ENCODE assay signal across 8 cellular contexts in the genomic region with DNA sequence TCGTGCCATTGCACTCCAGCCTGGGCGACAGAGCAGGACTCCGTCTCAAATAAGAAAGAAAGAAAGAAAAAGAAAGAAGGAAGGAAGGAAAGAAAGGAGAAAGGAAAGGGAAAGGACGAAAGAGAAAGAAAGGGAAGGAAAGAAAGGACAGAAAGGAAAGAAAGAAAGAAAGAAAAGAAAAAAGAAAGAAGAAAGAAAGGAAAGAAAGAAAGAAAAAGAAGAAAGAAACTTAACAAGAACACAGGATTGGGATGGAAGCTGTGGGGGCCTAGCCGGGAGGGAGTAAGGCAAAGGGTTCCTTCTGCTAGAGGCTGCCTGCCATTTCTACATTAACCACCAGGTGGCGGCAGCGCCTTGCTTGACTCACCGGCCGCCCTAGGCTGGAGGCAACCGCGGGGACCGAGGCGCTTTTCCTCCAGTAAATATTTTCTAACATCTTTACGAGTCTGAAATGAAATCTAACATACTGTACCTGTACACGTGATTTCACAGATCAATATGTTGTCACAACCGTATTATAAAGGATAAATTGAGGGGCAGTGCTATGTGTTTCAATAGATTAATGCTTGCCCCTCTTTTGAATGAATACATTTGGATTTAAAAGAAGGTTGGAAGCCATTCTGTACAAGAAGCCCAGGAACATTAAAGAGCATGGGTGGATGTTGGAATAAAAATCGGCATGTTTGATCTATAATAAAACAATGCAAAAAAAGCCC. TPM values are rescaled to one million over a fixed set of nuclear protein-coding genes. Genes with fewer than 3 reads are reported as not detected.
A peak's percentile ranks its signal among the peaks of the same experiment; 100 is the strongest.
DNase-seq lines count a peak whose midpoint lies in the region; ATAC-seq and TF ChIP-seq lines count a peak whose summit lies in the region.

No MANE protein-coding gene starts in this region.

- peaks cover 2% of the 10 kb centered on the region for H3K27me3 ChIP-seq in adrenal gland
- H3K27me3 ChIP-seq in cardiac muscle cell: peaks cover 13% of the 10 kb centered on the region
- H3K27me3 ChIP-seq in psoas muscle (ENCODE audit: insufficient read depth in 3 of 3, low read length in 2 of 3): peaks cover 0 to 3% (median 0%) of the 10 kb centered on the region in 3 donors

- H3K9me3 Mint-ChIP-seq in T-helper 2 cell treated with Interferon-gamma antibody and Interleukin-4, amounts not matched to agents 5 μg/mL and 100 μg/mL, for 36 hours: no peaks in the 10 kb centered on the region

- ATAC-seq in psoas muscle: peak; percentile 65 to 77 (median 67)
- ATAC-seq in HG03045 (IDR thresholded peaks at IDR 0.05; ENCODE audit: unreplicated experiment): no peak

- H3K4me1 Mint-ChIP-seq in T-helper 2 cell treated with Interferon-gamma antibody and Interleukin-4, amounts not matched to agents 5 μg/mL and 100 μg/mL, for 36 hours (ENCODE audit: low read depth): peaks cover 15% of the 10 kb centered on the region

- no peaks in the 10 kb centered on the region for H3K27me3 Mint-ChIP-seq in T-helper 2 cell treated with Interferon-gamma antibody and Interleukin-4, amounts not matched to agents 5 μg/mL and 100 μg/mL, for 36 hours (ENCODE audit: low read depth)

- peak; percentile 96 to 99 (median 99) for TF ChIP-seq CTCF in adrenal gland (IDR thresholded peaks at IDR 0.05)
- peak; percentile 89 for TF ChIP-seq CTCF in cardiac muscle cell (IDR thresholded peaks at IDR 0.05; ENCODE audit: low read depth, low read length)
- TF ChIP-seq CTCF in psoas muscle (IDR thresholded peaks at IDR 0.05): peak; percentile 99

- peaks cover 0 to 18% of the 10 kb centered on the region in 2 donors for H3K36me3 ChIP-seq in adrenal gland (replicated peaks in 1 of 2)
- H3K36me3 ChIP-seq in cardiac muscle cell: peaks cover 3% of the 10 kb centered on the region
- peaks cover 0 to 29% of the 10 kb centered on the region in 2 donors for H3K36me3 ChIP-seq in psoas muscle (ENCODE audit: insufficient read depth in 1 of 2, low read depth in 1 of 2)

- peak overlapping the region; percentile 62 for H3K27ac Mint-ChIP-seq in T-helper 2 cell treated with Interferon-gamma antibody and Interleukin-4, amounts not matched to agents 5 μg/mL and 100 μg/mL, for 36 hours

- H3K4me1 ChIP-seq in adrenal gland (replicated peaks in 1 of 2) (peaks cover 1 to 25% of the 10 kb centered on the region in 2 donors), cardiac muscle cell (ENCODE audit: low read depth) (no peaks in the 10 kb centered on the region), psoas muscle (peaks cover 16% of the 10 kb centered on the region)

- H3K36me3 Mint-ChIP-seq in T-helper 2 cell treated with Interferon-gamma antibody and Interleukin-4, amounts not matched to agents 5 μg/mL and 100 μg/mL, for 36 hours (ENCODE audit: low read depth): peaks cover 18% of the 10 kb centered on the region

- intact Hi-C loops in adrenal gland (cut with DNase I): loop anchor here in 1 of 2 donors (10.0 kb wide), 1 partner anchor 164 kb away; no protein-coding TSS in a partner anchor
- intact Hi-C loops in psoas muscle (cut with DNase I): loop anchor here (2.0 to 10.0 kb wide), 5 partner anchors 156 to 202 kb away; no protein-coding TSS in a partner anchor

- no peaks in the 10 kb centered on the region for H3K9me3 ChIP-seq in adrenal gland (replicated peaks in 1 of 3)
- no peaks in the 10 kb centered on the region for H3K9me3 ChIP-seq in cardiac muscle cell (ENCODE audit: low read depth)
- no peaks in the 10 kb centered on the region for H3K9me3 ChIP-seq in psoas muscle

- H3K27ac ChIP-seq in adrenal gland (peak overlapping the region in 2 of 5 donors; percentile 24 to 31), cardiac muscle cell (no peak overlapping the region), psoas muscle (no peak overlapping the region)

- DNase-seq in NCI-H187 (lab: John Stamatoyannopoulos, UW): peak; percentile 71 to 75
- DNase-seq in NCI-H187 treated with DMSO at 0.1 percent for 48 hours (lab: John Stamatoyannopoulos, UW): no peak
- DNase-seq in NCI-H1694 (lab: John Stamatoyannopoulos, UW): peak; percentile 92
- DNase-seq in T-helper 2 cell treated with Interferon-gamma antibody and Interleukin-4, amounts not matched to agents 5 μg/mL and 100 μg/mL, for 36 hours (ENCODE audit: low spot score): peak; percentile 82
- DNase-seq in adrenal gland: peak; percentile 82 to 97 (median 93)
- peak; percentile 89 to 92 for DNase-seq in cardiac muscle cell (ENCODE audit: low read depth in 1 of 2, low spot score in 1 of 2)
- DNase-seq in psoas muscle: peak; percentile 90 to 93

- H3K4me3 ChIP-seq in adrenal gland: peak overlapping the region in 1 of 4 donors; percentile 36
- no peak overlapping the region for H3K4me3 ChIP-seq in cardiac muscle cell
- peak overlapping the region; percentile 36 for H3K4me3 ChIP-seq in psoas muscle

- 9 to 12% (median 10%) methylated on average over 17 of the region's 17 CpGs for WGBS in adrenal gland, 4 donors
- WGBS in psoas muscle, 3 donors: 10 to 13% (median 12%) methylated on average over 17 of the region's 17 CpGs

- H3K4me3 Mint-ChIP-seq in T-helper 2 cell treated with Interferon-gamma antibody and Interleukin-4, amounts not matched to agents 5 μg/mL and 100 μg/mL, for 36 hours: no peak overlapping the region

- TF ChIP-seq POLR2A in adrenal gland (IDR thresholded peaks at IDR 0.05): no peak

RNA-seq across cellular contexts. Expression of a gene that starts 6.1 kb away (rescaled TPM):
- total RNA-seq in adrenal gland: 1 to 10 TPM; 1.3 to 8.7 (median 1.9) TPM
- polyA plus RNA-seq in adrenal gland: not detected
- total RNA-seq in cardiac muscle cell: 0.48 and 1.7 TPM in 2 replicates
- polyA plus RNA-seq in cardiac muscle cell: 4.6 and 8.6 TPM in 2 replicates
- 1 to 10 TPM in 2 of 4 donors, under 1 TPM in 2; 0.34 to 1.4 (median 0.82) TPM for total RNA-seq in psoas muscle
- polyA plus RNA-seq in psoas muscle: under 1 TPM in 2 of 3 donors, not detected in 1; 0.17 to 0.25 TPM

RNA-seq across cellular contexts. Expression of a gene that starts 49.5 kb away (rescaled TPM):
- total RNA-seq in adrenal gland: 10 to 100 TPM; 24.8 to 51.8 (median 34.4) TPM
- polyA plus RNA-seq in adrenal gland: 10 to 100 TPM; 12.7 to 58.2 (median 26.8) TPM
- total RNA-seq in cardiac muscle cell: 58.9 and 61.3 TPM in 2 replicates
- 33.2 and 43.4 TPM in 2 replicates for polyA plus RNA-seq in cardiac muscle cell
- total RNA-seq in psoas muscle: 10 to 100 TPM; 15.0 to 51.1 (median 44.6) TPM
- polyA plus RNA-seq in psoas muscle: 10 to 100 TPM; 15.0 to 76.9 (median 18.6) TPM

RNA-seq across cellular contexts. Expression of a gene that starts 59.2 kb away (rescaled TPM):
- total RNA-seq in adrenal gland (1 to 10 TPM; 1.9 to 6.2 (median 3.9) TPM), cardiac muscle cell (11.1 and 127 TPM in 2 replicates), psoas muscle (under 1 TPM; 0.15 to 0.84 (median 0.46) TPM)
- polyA plus RNA-seq in adrenal gland (1 to 10 TPM in 2 of 3 donors, under 1 TPM in 1; 0.32 to 3.9 (median 1.2) TPM), cardiac muscle cell (21.7 and 168 TPM in 2 replicates), psoas muscle (under 1 TPM in 2 of 3 donors, not detected in 1; 0.14 to 0.18 TPM)
